In the genomic region with DNA sequence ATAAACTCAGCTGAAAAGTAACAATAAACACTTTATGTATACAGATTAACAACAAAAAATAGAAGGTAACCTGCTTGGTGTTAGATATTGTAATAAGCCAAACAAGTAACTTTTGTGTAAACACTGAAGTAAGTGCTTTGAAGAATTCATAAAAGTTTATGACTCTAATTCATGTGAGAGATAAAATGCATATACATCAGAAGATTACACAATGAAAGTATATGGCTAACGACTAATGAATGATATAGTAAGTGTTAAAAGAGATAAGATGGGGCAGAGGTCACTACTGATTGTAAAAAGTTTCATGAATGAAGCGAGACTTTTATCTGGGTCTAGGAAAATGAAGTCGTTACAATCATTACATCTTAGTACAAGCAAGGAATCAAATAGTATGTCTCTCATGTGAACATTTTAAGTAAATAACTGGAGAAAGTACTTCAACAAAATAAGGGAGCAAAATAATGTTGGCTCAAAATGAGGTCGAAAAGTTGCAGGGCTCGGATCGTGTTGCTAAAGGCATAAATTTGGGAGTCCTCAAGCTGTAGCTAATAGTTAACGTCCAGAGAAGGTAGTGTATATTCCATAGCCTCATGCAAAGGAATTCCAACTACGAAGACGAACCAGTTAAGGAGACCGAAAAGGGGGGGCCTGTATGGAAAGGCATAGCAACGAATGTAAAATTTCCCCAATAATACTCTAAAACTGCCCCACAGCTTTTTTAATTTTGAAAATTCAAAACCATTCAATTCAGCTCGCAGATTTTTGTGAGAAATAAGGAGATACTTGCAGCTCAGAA, we compare ENCODE assay signal across 8 cellular contexts.
A peak's percentile ranks its signal among the peaks of the same experiment; 100 is the strongest.
DNase-seq lines count a peak whose midpoint lies in the region; ATAC-seq and TF ChIP-seq lines count a peak whose summit lies in the region.

No MANE protein-coding gene starts in this region.

- H3K36me3 ChIP-seq in BLaER1 treated with 17β-estradiol and CSF1 and Interleukin-3, amounts not matched to agents 10 nM and 100 nM, result peaks cover 5 to 27% (median 17%) of the 10 kb centered on the region in 11 experiments; a peak in 20 of 22 replicates
- H3K36me3 ChIP-seq in Loucy (ENCODE audit: insufficient read depth, low read length) (peaks cover 6% of the 10 kb centered on the region; the same call in 1 of the 2 replicates), muscle layer of colon (ENCODE audit: insufficient read depth, low read length) (peaks cover 13% of the 10 kb centered on the region)

- H3K79me2 ChIP-seq in Loucy (ENCODE audit: insufficient read depth, low read length), result peaks cover 51% of the 10 kb centered on the region

- H3F3A ChIP-seq in Loucy (ENCODE audit: low read depth), result no peaks in the 10 kb centered on the region

- peak overlapping the region; percentile 92 for H2AFZ ChIP-seq in Loucy (ENCODE audit: low read length)

- TF ChIP-seq CTCF in Loucy (conservative IDR thresholded peaks at IDR 0.05; ENCODE audit: low read length) (no peak), choroid plexus epithelial cell (conservative IDR thresholded peaks at IDR 0.05; ENCODE audit: low read depth, low read length) (no peak)

- H3K9me2 ChIP-seq in Loucy (replicated peaks; ENCODE audit: low read depth, low read length), result no peaks in the 10 kb centered on the region

- no peaks in the 10 kb centered on the region for H3K9me3 ChIP-seq in BLaER1 treated with 17β-estradiol and CSF1 and Interleukin-3, amounts not matched to agents 10 nM and 100 nM (replicated peaks in 1 of 11)
- no peaks in the 10 kb centered on the region for H3K9me3 ChIP-seq in Loucy (ENCODE audit: insufficient read depth, low read depth, low read length)
- H3K9me3 ChIP-seq in muscle layer of colon (ENCODE audit: low read length), result no peaks in the 10 kb centered on the region

- H3K4me3 ChIP-seq in BLaER1 treated with 17β-estradiol and CSF1 and Interleukin-3, amounts not matched to agents 10 nM and 100 nM, result peak overlapping the region; percentile 73 to 97 (median 89)
- H3K4me3 ChIP-seq in Loucy (ENCODE audit: low read length, poor library complexity, severe bottlenecking) (peak overlapping the region; percentile 85), choroid plexus epithelial cell (ENCODE audit: low read depth, low read length) (peak overlapping the region; percentile 86), muscle layer of colon (ENCODE audit: low read depth in 1 of 2, low read length in 2 of 2) (peak overlapping the region; percentile 63 to 86)

- ATAC-seq in HG03175 (IDR thresholded peaks at IDR 0.05; ENCODE audit: unreplicated experiment), result no peak
- ATAC-seq in HG02885 (IDR thresholded peaks at IDR 0.05; ENCODE audit: poor library complexity, unreplicated experiment), result no peak
- no peak for ATAC-seq in HG02623 (IDR thresholded peaks at IDR 0.05; ENCODE audit: unreplicated experiment)

- H3K9ac ChIP-seq in BLaER1 treated with 17β-estradiol and CSF1 and Interleukin-3, amounts not matched to agents 10 nM and 100 nM, result peak overlapping the region; percentile 93 to 100 (median 99)
- H3K9ac ChIP-seq in Loucy (ENCODE audit: low read depth, low read length, poor library complexity, severe bottlenecking) (peak overlapping the region; percentile 94), muscle layer of colon (ENCODE audit: low read length) (peak overlapping the region; percentile 64)

- H3K27ac ChIP-seq in BLaER1 treated with 17β-estradiol and CSF1 and Interleukin-3, amounts not matched to agents 10 nM and 100 nM, result peak overlapping the region; percentile 95 to 100 (median 99); a peak in 21 of 22 replicates
- H3K27ac ChIP-seq in muscle layer of colon (ENCODE audit: low read depth, low read length), result no peak overlapping the region

- no peaks in the 10 kb centered on the region for H3K27me3 ChIP-seq in BLaER1 treated with 17β-estradiol and CSF1 and Interleukin-3, amounts not matched to agents 10 nM and 100 nM
- H3K27me3 ChIP-seq in Loucy (ENCODE audit: insufficient read depth, low read length, poor library complexity, severe bottlenecking) (no peaks in the 10 kb centered on the region), muscle layer of colon (ENCODE audit: control insufficient read depth in 1 of 2, insufficient read depth in 2 of 2, low read length in 2 of 2) (no peaks in the 10 kb centered on the region)

- H3K4me2 ChIP-seq in BLaER1 treated with 17β-estradiol and CSF1 and Interleukin-3, amounts not matched to agents 10 nM and 100 nM, result peak overlapping the region; percentile 70 to 96 (median 85)
- peak overlapping the region; percentile 85 for H3K4me2 ChIP-seq in Loucy (ENCODE audit: low read depth, low read length, poor library complexity, severe bottlenecking)

- DNase-seq in choroid plexus epithelial cell (ENCODE audit: low read depth) (peak; percentile 35), NCI-H345 treated with DMSO at 0.1 percent for 48 hours (lab: John Stamatoyannopoulos, UW; ENCODE audit: unreplicated experiment) (no peak)

- peaks cover 28 to 44% (median 41%) of the 10 kb centered on the region in 10 experiments for H3K4me1 ChIP-seq in BLaER1 treated with 17β-estradiol and CSF1 and Interleukin-3, amounts not matched to agents 10 nM and 100 nM
- peaks cover 31% of the 10 kb centered on the region for H3K4me1 ChIP-seq in Loucy (ENCODE audit: insufficient read depth, low read length, poor library complexity, severe bottlenecking)
- H3K4me1 ChIP-seq in muscle layer of colon (ENCODE audit: insufficient read depth, low read length), result peaks cover 18% of the 10 kb centered on the region

- peaks cover 5 to 19% (median 11%) of the 10 kb centered on the region in 11 experiments; a peak in 13 of 22 replicates for H4K20me1 ChIP-seq in BLaER1 treated with 17β-estradiol and CSF1 and Interleukin-3, amounts not matched to agents 10 nM and 100 nM
- H4K20me1 ChIP-seq in Loucy (ENCODE audit: insufficient read depth, low read length, poor library complexity, severe bottlenecking), result peaks cover 31% of the 10 kb centered on the region
